ENCODE assay signal across 8 cellular contexts in genomic region chr11:117231637-117232021, GRCh38. TPM values are rescaled to one million over a fixed set of nuclear protein-coding genes. Genes with fewer than 3 reads are reported as not detected.
DNase-seq lines count a peak whose midpoint lies in the region; ATAC-seq, FAIRE-seq and TF ChIP-seq lines count a peak whose summit lies in the region.

No MANE protein-coding gene starts in this region.

- H3K4me2 ChIP-seq in HepG2 (ENCODE audit: low read depth, low read length): peak overlapping the region; percentile 99

- peak overlapping the region; percentile 78 for H3K9ac ChIP-seq in HepG2 (ENCODE audit: insufficient read depth, low read depth, low read length)

- intact Hi-C loops in HepG2 (cut with micrococcal nuclease; ENCODE audit: unreplicated experiment): loop anchor here (2.0 to 5.0 kb wide), 2 partner anchors 85 to 181 kb away; partner anchors contain the start of gene BACE1

- no peak for TF ChIP-seq CTCF in HepG2 (CRISPR knock-in tag; IDR thresholded peaks at IDR 0.05)
- no peak for TF ChIP-seq CTCF in type B pancreatic cell (conservative IDR thresholded peaks at IDR 0.05)

- H3K4me1 ChIP-seq in HepG2 (ENCODE audit: insufficient read depth, low read length): peaks cover 27% of the 10 kb centered on the region

- CTCF ChIA-PET in HepG2 (lab: Yijun Ruan, JAX; ENCODE audit: low intra/inter-chr PET ratio, low total read pairs): interaction anchor here (1.1 to 2.3 kb wide), 2 partner anchors 51 to 85 kb away, joined by 7 to 11 read pairs; partner anchors contain the start of gene BACE1

- BruUV-seq in HepG2 (replicated peaks; lab: Mats Ljungman, UMichigan): TSS peak; percentile 57

- H3K36me3 Mint-ChIP-seq in activated T-cell treated with anti-CD3 and anti-CD28 coated beads, Interleukin-2, amount 50 U/mL, for 4 hours (ENCODE audit: insufficient read depth): peaks cover 26% of the 10 kb centered on the region
- H3K36me3 Mint-ChIP-seq in type B pancreatic cell: peaks cover under 1% of the 10 kb centered on the region

- no peak for ATAC-seq in activated T-cell treated with anti-CD3 and anti-CD28 coated beads, Interleukin-2, amount 50 U/mL, for 4 hours
- ATAC-seq in HepG2 (peak; percentile 6; the same call in 2 of the 3 replicates), GM21526 (IDR thresholded peaks at IDR 0.05; ENCODE audit: low FRiP score, unreplicated experiment) (no peak)

- 0 to 1% (median 0%) methylated on average over 13 of the region's 13 CpGs for WGBS in adipose tissue, 3 donors
- WGBS in HepG2 (ENCODE audit: low lambda C conversion rate): 6% methylated on average over 3 of the region's 13 CpGs

- no peak for FAIRE-seq in HepG2 (lab: Jason Lieb, UNC)

- no peaks in the 10 kb centered on the region for H3K9me3 ChIP-seq in HepG2 (ENCODE audit: low read length)

- TF ChIP-seq POLR2A in HepG2 (IDR thresholded peaks at IDR 0.05; ENCODE audit: insufficient read depth in 1 of 2, low read depth in 2 of 2, low read length in 2 of 2): no peak

- POLR2A ChIA-PET in HepG2 (lab: Yijun Ruan, JAX): interaction anchor here (1.5 to 1.6 kb wide), 2 partner anchors 68 to 87 kb away, joined by 4 to 8 read pairs; no protein-coding TSS in a partner anchor

- peak overlapping the region; percentile 99 for H3K4me3 Mint-ChIP-seq in activated T-cell treated with anti-CD3 and anti-CD28 coated beads, Interleukin-2, amount 50 U/mL, for 4 hours
- peak overlapping the region; percentile 100 for H3K4me3 Mint-ChIP-seq in type B pancreatic cell

- H2AFZ ChIP-seq in HepG2 (ENCODE audit: low read length): no peak overlapping the region

- no peak for TF ChIP-seq RAD21 in HepG2 (CRISPR knock-in tag; IDR thresholded peaks at IDR 0.05)

- peak overlapping the region; percentile 69 to 99 (median 99) for H3K4me3 ChIP-seq in HepG2 (replicated peaks in 1 of 3; ENCODE audit: insufficient read depth in 1 of 3, low read depth in 2 of 3, low read length in 3 of 3)

- in situ Hi-C loops in HepG2 (cut with HindIII; ENCODE audit: extremely low pct_ligation_motif_present, low pct_unique_long_range_greater_than_20kb): loop anchor here (5.0 kb wide), 2 partner anchors 86 to 359 kb away; partner anchors contain the start of gene BACE1

- DNase-seq in activated T-cell treated with anti-CD3 and anti-CD28 coated beads, Interleukin-2, amount 50 U/mL, for 4 hours: no peak
- DNase-seq in activated T-cell treated with anti-CD3 and anti-CD28 coated beads for 4 hours: no peak
- DNase-seq in HepG2 (ENCODE audit: low spot score): no peak
- no peak for DNase-seq in type B pancreatic cell (ENCODE audit: extremely low spot score, unreplicated experiment)
- no peak for DNase-seq in effector CD4-positive, alpha-beta T cell
- DNase-seq in cerebellum (ENCODE audit: low spot score): no peak

- H3K27me3 ChIP-seq in HepG2 (ENCODE audit: control insufficient read depth in 1 of 2, insufficient read depth in 2 of 2, low read length in 2 of 2): no peaks in the 10 kb centered on the region

- H3K27me3 Mint-ChIP-seq in activated T-cell treated with anti-CD3 and anti-CD28 coated beads, Interleukin-2, amount 50 U/mL, for 4 hours (ENCODE audit: low read depth): no peaks in the 10 kb centered on the region
- no peaks in the 10 kb centered on the region for H3K27me3 Mint-ChIP-seq in type B pancreatic cell

- no peaks in the 10 kb centered on the region for H3K9me3 Mint-ChIP-seq in activated T-cell treated with anti-CD3 and anti-CD28 coated beads, Interleukin-2, amount 50 U/mL, for 4 hours
- H3K9me3 Mint-ChIP-seq in type B pancreatic cell: no peaks in the 10 kb centered on the region

- H3K4me1 Mint-ChIP-seq in activated T-cell treated with anti-CD3 and anti-CD28 coated beads, Interleukin-2, amount 50 U/mL, for 4 hours (ENCODE audit: low read depth): peaks cover 45% of the 10 kb centered on the region
- peaks cover 31% of the 10 kb centered on the region for H3K4me1 Mint-ChIP-seq in type B pancreatic cell (ENCODE audit: unreplicated experiment)

- peaks cover 3 to 7% of the 10 kb centered on the region in 2 experiments; a peak in 2 of 5 replicates for H3K36me3 ChIP-seq in HepG2 (replicated peaks in 1 of 2; ENCODE audit: control insufficient read depth in 1 of 2, insufficient read depth in 2 of 2, low read length in 2 of 2)

- H3K27ac ChIP-seq in adipose tissue (ENCODE audit: low read depth, low read length) (peak overlapping the region; percentile 77), HepG2 (ENCODE audit: extremely low read length, insufficient read depth, low read length) (peak overlapping the region; percentile 42)

- no peaks in the 10 kb centered on the region for H4K20me1 ChIP-seq in HepG2 (ENCODE audit: insufficient read depth, low read length)

- H3K79me2 ChIP-seq in HepG2 (ENCODE audit: insufficient read depth, low read length): peaks cover 10% of the 10 kb centered on the region

- peak overlapping the region; percentile 96 for H3K27ac Mint-ChIP-seq in type B pancreatic cell

- TF ChIP-seq EP300 in HepG2 (IDR thresholded peaks at IDR 0.05; ENCODE audit: low read depth in 2 of 2, low read length in 2 of 2) (no peak), HepG2 (CRISPR knock-in tag; IDR thresholded peaks at IDR 0.05; ENCODE audit: borderline replicate concordance) (no peak)

RNA-seq across cellular contexts. Expression of gene PCSK7, which starts 0.2 kb away (rescaled TPM):
- 100 to 1,000 TPM; 112 to 139 (median 123) TPM for total RNA-seq in activated T-cell treated with anti-CD3 and anti-CD28 coated beads, Interleukin-2, amount 50 U/mL, for 4 hours
- polyA plus RNA-seq in adipose tissue (10 to 100 TPM; 12.5 to 35.5 (median 20.1) TPM), HepG2 (2011; rRNA removed) (13.4 and 14.4 TPM in 2 replicates)
- total RNA-seq in HepG2 (2016; rRNA removed; fragmentation: Illumina TruSeq; extraction: Trizol) (6.8 and 13.8 TPM in 2 replicates), type B pancreatic cell (ENCODE audit: low replicate concordance) (54.6 and 61.1 TPM in 2 replicates), cerebellum (35.7 TPM)
- total RNA-seq in HepG2 (2016; cell fraction: cytosol; rRNA removed; fragmentation: Illumina TruSeq; extraction: Trizol; ENCODE audit: low read depth): 7.8 and 8.9 TPM in 2 replicates
- 8.1 and 12.0 TPM in 2 replicates for total RNA-seq in HepG2 (2016; cell fraction: insoluble cytoplasmic fraction; rRNA removed; fragmentation: Illumina TruSeq; extraction: Trizol)
- 6.1 and 6.3 TPM in 2 replicates for total RNA-seq in HepG2 (2016; cell fraction: membrane; rRNA removed; fragmentation: Illumina TruSeq; extraction: Trizol)
- total RNA-seq in HepG2 (2016; cell fraction: nucleus; rRNA removed; fragmentation: Illumina TruSeq; extraction: Trizol): 16.5 and 17.3 TPM in 2 replicates
- 6.8 and 10.0 TPM in 2 replicates for polyA plus RNA-seq in HepG2 (2011; cell fraction: cytosol; rRNA removed)
- polyA plus RNA-seq in HepG2 (2011; cell fraction: nucleus; rRNA removed): 63.6 and 86.3 TPM in 2 replicates
- 4.8 and 7.7 TPM in 2 replicates for polyA plus RNA-seq in HepG2 (2012)
- 1.6 and 1.8 TPM in 2 replicates for polyA plus RNA-seq in HepG2 (2016; cell fraction: cytosol; fragmentation: Illumina TruSeq; extraction: Trizol; ENCODE audit: low read depth)
- polyA plus RNA-seq in HepG2 (2016; cell fraction: insoluble cytoplasmic fraction; fragmentation: Illumina TruSeq; extraction: Trizol; ENCODE audit: low read depth): 7.1 and 8.6 TPM in 2 replicates
- 3.0 and 4.2 TPM in 2 replicates for polyA plus RNA-seq in HepG2 (2016; cell fraction: membrane; fragmentation: Illumina TruSeq; extraction: Trizol; ENCODE audit: low read depth)
- 59.8 and 63.8 TPM in 2 replicates for polyA plus RNA-seq in HepG2 (2016; cell fraction: nucleus; fragmentation: Illumina TruSeq; extraction: Trizol; ENCODE audit: insufficient read depth, low read depth)
- polyA minus RNA-seq in HepG2 (2011; rRNA and poly(A)+ RNA removed; ENCODE audit: low replicate concordance): 16.5 and 37.7 TPM in 2 replicates
- polyA minus RNA-seq in HepG2 (2011; cell fraction: cytosol; rRNA and poly(A)+ RNA removed): 3.3 and 6.0 TPM in 2 replicates
- polyA minus RNA-seq in HepG2 (2011; cell fraction: nucleus; rRNA and poly(A)+ RNA removed): 13.0 and 13.4 TPM in 2 replicates

RNA-seq across cellular contexts. Expression of gene RNF214, which starts 0.8 kb away (rescaled TPM):
- total RNA-seq in activated T-cell treated with anti-CD3 and anti-CD28 coated beads, Interleukin-2, amount 50 U/mL, for 4 hours: 10 to 100 TPM; 16.2 to 17.9 (median 16.9) TPM
- polyA plus RNA-seq in adipose tissue (10 to 100 TPM in 2 of 3 donors, 1 to 10 TPM in 1; 9.4 to 17.0 (median 11.5) TPM), HepG2 (2011; rRNA removed) (12.6 and 12.8 TPM in 2 replicates)
- total RNA-seq in HepG2 (2016; rRNA removed; fragmentation: Illumina TruSeq; extraction: Trizol) (10.7 and 12.4 TPM in 2 replicates), type B pancreatic cell (ENCODE audit: low replicate concordance) (29.0 and 34.7 TPM in 2 replicates), cerebellum (26.3 TPM)
- 4.7 and 5.5 TPM in 2 replicates for total RNA-seq in HepG2 (2016; cell fraction: cytosol; rRNA removed; fragmentation: Illumina TruSeq; extraction: Trizol; ENCODE audit: low read depth)
- 10.0 and 10.5 TPM in 2 replicates for total RNA-seq in HepG2 (2016; cell fraction: insoluble cytoplasmic fraction; rRNA removed; fragmentation: Illumina TruSeq; extraction: Trizol)
- 8.0 and 9.2 TPM in 2 replicates for total RNA-seq in HepG2 (2016; cell fraction: membrane; rRNA removed; fragmentation: Illumina TruSeq; extraction: Trizol)
- total RNA-seq in HepG2 (2016; cell fraction: nucleus; rRNA removed; fragmentation: Illumina TruSeq; extraction: Trizol): 11.2 and 11.4 TPM in 2 replicates
- polyA plus RNA-seq in HepG2 (2011; cell fraction: cytosol; rRNA removed): 5.0 and 8.9 TPM in 2 replicates
- 20.8 and 21.2 TPM in 2 replicates for polyA plus RNA-seq in HepG2 (2011; cell fraction: nucleus; rRNA removed)
- 9.1 and 10.6 TPM in 2 replicates for polyA plus RNA-seq in HepG2 (2012)
- 2.7 and 3.1 TPM in 2 replicates for polyA plus RNA-seq in HepG2 (2016; cell fraction: cytosol; fragmentation: Illumina TruSeq; extraction: Trizol; ENCODE audit: low read depth)
- polyA plus RNA-seq in HepG2 (2016; cell fraction: insoluble cytoplasmic fraction; fragmentation: Illumina TruSeq; extraction: Trizol; ENCODE audit: low read depth): 10.6 and 13.7 TPM in 2 replicates
- polyA plus RNA-seq in HepG2 (2016; cell fraction: membrane; fragmentation: Illumina TruSeq; extraction: Trizol; ENCODE audit: low read depth): 4.7 and 5.8 TPM in 2 replicates
- polyA plus RNA-seq in HepG2 (2016; cell fraction: nucleus; fragmentation: Illumina TruSeq; extraction: Trizol; ENCODE audit: insufficient read depth, low read depth): 26.2 and 27.4 TPM in 2 replicates
- polyA minus RNA-seq in HepG2 (2011; rRNA and poly(A)+ RNA removed; ENCODE audit: low replicate concordance): 20.7 and 43.7 TPM in 2 replicates
- polyA minus RNA-seq in HepG2 (2011; cell fraction: cytosol; rRNA and poly(A)+ RNA removed): 10.5 and 12.9 TPM in 2 replicates
- 18.7 and 20.5 TPM in 2 replicates for polyA minus RNA-seq in HepG2 (2011; cell fraction: nucleus; rRNA and poly(A)+ RNA removed)

RNA-seq across cellular contexts. Expression of gene TAGLN, which starts 32.5 kb away (rescaled TPM):
- total RNA-seq in activated T-cell treated with anti-CD3 and anti-CD28 coated beads, Interleukin-2, amount 50 U/mL, for 4 hours: 1 to 10 TPM; 2.5 to 3.9 (median 3.2) TPM
- polyA plus RNA-seq in adipose tissue (1,000 to 10,000 TPM in 2 of 3 donors, 100 to 1,000 TPM in 1; 106 to 1,292 (median 1,213) TPM), HepG2 (2011; rRNA removed) (12.6 and 14.1 TPM in 2 replicates)
- total RNA-seq in HepG2 (2016; rRNA removed; fragmentation: Illumina TruSeq; extraction: Trizol) (75.4 and 93.7 TPM in 2 replicates), type B pancreatic cell (ENCODE audit: low replicate concordance) (97.9 and 106 TPM in 2 replicates), cerebellum (9.5 TPM)
- 15.8 and 16.5 TPM in 2 replicates for total RNA-seq in HepG2 (2016; cell fraction: cytosol; rRNA removed; fragmentation: Illumina TruSeq; extraction: Trizol; ENCODE audit: low read depth)
- total RNA-seq in HepG2 (2016; cell fraction: insoluble cytoplasmic fraction; rRNA removed; fragmentation: Illumina TruSeq; extraction: Trizol): 83.7 and 102 TPM in 2 replicates
- 20.1 and 22.3 TPM in 2 replicates for total RNA-seq in HepG2 (2016; cell fraction: membrane; rRNA removed; fragmentation: Illumina TruSeq; extraction: Trizol)
- total RNA-seq in HepG2 (2016; cell fraction: nucleus; rRNA removed; fragmentation: Illumina TruSeq; extraction: Trizol): 36.8 and 37.1 TPM in 2 replicates
- polyA plus RNA-seq in HepG2 (2011; cell fraction: cytosol; rRNA removed): 11.6 and 11.8 TPM in 2 replicates
- polyA plus RNA-seq in HepG2 (2011; cell fraction: nucleus; rRNA removed): 25.0 and 34.5 TPM in 2 replicates
- polyA plus RNA-seq in HepG2 (2012): 3.6 and 5.8 TPM in 2 replicates
- 19.4 and 20.0 TPM in 2 replicates for polyA plus RNA-seq in HepG2 (2016; cell fraction: cytosol; fragmentation: Illumina TruSeq; extraction: Trizol; ENCODE audit: low read depth)
- polyA plus RNA-seq in HepG2 (2016; cell fraction: insoluble cytoplasmic fraction; fragmentation: Illumina TruSeq; extraction: Trizol; ENCODE audit: low read depth): 110 TPM in 2 replicates
- polyA plus RNA-seq in HepG2 (2016; cell fraction: membrane; fragmentation: Illumina TruSeq; extraction: Trizol; ENCODE audit: low read depth): 20.4 and 20.8 TPM in 2 replicates
- polyA plus RNA-seq in HepG2 (2016; cell fraction: nucleus; fragmentation: Illumina TruSeq; extraction: Trizol; ENCODE audit: insufficient read depth, low read depth): 55.4 and 61.9 TPM in 2 replicates
- polyA minus RNA-seq in HepG2 (2011; rRNA and poly(A)+ RNA removed; ENCODE audit: low replicate concordance): 1.5 and 8.0 TPM in 2 replicates
- 2.4 and 3.3 TPM in 2 replicates for polyA minus RNA-seq in HepG2 (2011; cell fraction: cytosol; rRNA and poly(A)+ RNA removed)
- 5.0 and 7.5 TPM in 2 replicates for polyA minus RNA-seq in HepG2 (2011; cell fraction: nucleus; rRNA and poly(A)+ RNA removed)

RNA-seq across cellular contexts. Expression of gene SIDT2, which starts 53.1 kb away (rescaled TPM):
- total RNA-seq in activated T-cell treated with anti-CD3 and anti-CD28 coated beads, Interleukin-2, amount 50 U/mL, for 4 hours: 10 to 100 TPM; 11.1 to 15.4 (median 12.9) TPM
- 10 to 100 TPM; 52.6 to 93.2 (median 54.5) TPM for polyA plus RNA-seq in adipose tissue
- 6.8 and 11.5 TPM in 2 replicates for total RNA-seq in HepG2 (2016; rRNA removed; fragmentation: Illumina TruSeq; extraction: Trizol)
- total RNA-seq in HepG2 (2016; cell fraction: cytosol; rRNA removed; fragmentation: Illumina TruSeq; extraction: Trizol; ENCODE audit: low read depth): 8.7 and 10.3 TPM in 2 replicates
- total RNA-seq in HepG2 (2016; cell fraction: insoluble cytoplasmic fraction; rRNA removed; fragmentation: Illumina TruSeq; extraction: Trizol): 6.4 and 12.0 TPM in 2 replicates
- 8.6 and 9.5 TPM in 2 replicates for total RNA-seq in HepG2 (2016; cell fraction: membrane; rRNA removed; fragmentation: Illumina TruSeq; extraction: Trizol)
- total RNA-seq in HepG2 (2016; cell fraction: nucleus; rRNA removed; fragmentation: Illumina TruSeq; extraction: Trizol): 15.6 and 17.2 TPM in 2 replicates
- polyA plus RNA-seq in HepG2 (2011; rRNA removed): 26.8 and 28.0 TPM in 2 replicates
- polyA plus RNA-seq in HepG2 (2011; cell fraction: cytosol; rRNA removed): 10.5 and 14.3 TPM in 2 replicates
- 82.0 and 109 TPM in 2 replicates for polyA plus RNA-seq in HepG2 (2011; cell fraction: nucleus; rRNA removed)
- polyA plus RNA-seq in HepG2 (2012): 15.1 and 15.4 TPM in 2 replicates
- polyA plus RNA-seq in HepG2 (2016; cell fraction: cytosol; fragmentation: Illumina TruSeq; extraction: Trizol; ENCODE audit: low read depth): 1.9 and 2.2 TPM in 2 replicates
- 7.8 and 8.9 TPM in 2 replicates for polyA plus RNA-seq in HepG2 (2016; cell fraction: insoluble cytoplasmic fraction; fragmentation: Illumina TruSeq; extraction: Trizol; ENCODE audit: low read depth)
- polyA plus RNA-seq in HepG2 (2016; cell fraction: membrane; fragmentation: Illumina TruSeq; extraction: Trizol; ENCODE audit: low read depth): 6.0 and 6.6 TPM in 2 replicates
- polyA plus RNA-seq in HepG2 (2016; cell fraction: nucleus; fragmentation: Illumina TruSeq; extraction: Trizol; ENCODE audit: insufficient read depth, low read depth): 24.9 and 26.7 TPM in 2 replicates
- 25.1 and 71.4 TPM in 2 replicates for polyA minus RNA-seq in HepG2 (2011; rRNA and poly(A)+ RNA removed; ENCODE audit: low replicate concordance)
- 11.7 and 19.1 TPM in 2 replicates for polyA minus RNA-seq in HepG2 (2011; cell fraction: cytosol; rRNA and poly(A)+ RNA removed)
- 32.3 and 34.8 TPM in 2 replicates for polyA minus RNA-seq in HepG2 (2011; cell fraction: nucleus; rRNA and poly(A)+ RNA removed)
- 53.1 and 62.0 TPM in 2 replicates for total RNA-seq in type B pancreatic cell (ENCODE audit: low replicate concordance)
- 19.6 TPM for total RNA-seq in cerebellum

RNA-seq across cellular contexts. Expression of gene BACE1-AS, which starts 59.5 kb away (rescaled TPM):
- 1 to 10 TPM; 3.1 to 3.3 (median 3.2) TPM for total RNA-seq in activated T-cell treated with anti-CD3 and anti-CD28 coated beads, Interleukin-2, amount 50 U/mL, for 4 hours
- polyA plus RNA-seq in adipose tissue (1 to 10 TPM; 2.3 to 2.9 (median 2.6) TPM), HepG2 (2011; rRNA removed) (3.6 and 3.9 TPM in 2 replicates)
- total RNA-seq in HepG2 (2016; rRNA removed; fragmentation: Illumina TruSeq; extraction: Trizol) (2.0 and 2.9 TPM in 2 replicates), type B pancreatic cell (ENCODE audit: low replicate concordance) (5.9 and 12.8 TPM in 2 replicates), cerebellum (7.6 TPM)
- total RNA-seq in HepG2 (2016; cell fraction: cytosol; rRNA removed; fragmentation: Illumina TruSeq; extraction: Trizol; ENCODE audit: low read depth): 0.26 and 0.51 TPM in 2 replicates
- 2.1 and 2.3 TPM in 2 replicates for total RNA-seq in HepG2 (2016; cell fraction: insoluble cytoplasmic fraction; rRNA removed; fragmentation: Illumina TruSeq; extraction: Trizol)
- total RNA-seq in HepG2 (2016; cell fraction: membrane; rRNA removed; fragmentation: Illumina TruSeq; extraction: Trizol): 0.76 and 0.87 TPM in 2 replicates
- 4.0 and 4.3 TPM in 2 replicates for total RNA-seq in HepG2 (2016; cell fraction: nucleus; rRNA removed; fragmentation: Illumina TruSeq; extraction: Trizol)
- polyA plus RNA-seq in HepG2 (2011; cell fraction: cytosol; rRNA removed): 2.0 and 2.7 TPM in 2 replicates
- 5.7 and 7.1 TPM in 2 replicates for polyA plus RNA-seq in HepG2 (2011; cell fraction: nucleus; rRNA removed)
- 2.7 and 4.0 TPM in 2 replicates for polyA plus RNA-seq in HepG2 (2012)
- 0.40 TPM in 1 of 2 replicates, not detected in the other for polyA plus RNA-seq in HepG2 (2016; cell fraction: cytosol; fragmentation: Illumina TruSeq; extraction: Trizol; ENCODE audit: low read depth)
- 2.5 and 3.2 TPM in 2 replicates for polyA plus RNA-seq in HepG2 (2016; cell fraction: insoluble cytoplasmic fraction; fragmentation: Illumina TruSeq; extraction: Trizol; ENCODE audit: low read depth)
- 0.06 and 0.50 TPM in 2 replicates for polyA plus RNA-seq in HepG2 (2016; cell fraction: membrane; fragmentation: Illumina TruSeq; extraction: Trizol; ENCODE audit: low read depth)
- polyA plus RNA-seq in HepG2 (2016; cell fraction: nucleus; fragmentation: Illumina TruSeq; extraction: Trizol; ENCODE audit: insufficient read depth, low read depth): 7.5 and 8.1 TPM in 2 replicates
- 6.8 and 9.4 TPM in 2 replicates for polyA minus RNA-seq in HepG2 (2011; rRNA and poly(A)+ RNA removed; ENCODE audit: low replicate concordance)
- polyA minus RNA-seq in HepG2 (2011; cell fraction: cytosol; rRNA and poly(A)+ RNA removed): 3.7 and 5.8 TPM in 2 replicates
- polyA minus RNA-seq in HepG2 (2011; cell fraction: nucleus; rRNA and poly(A)+ RNA removed): 6.6 and 6.7 TPM in 2 replicates
